In genomic region chr3:50278868-50279224, GRCh38 we compare ENCODE assay signal across 1 cellular context.
TF ChIP-seq lines count a peak whose summit lies in the region.

TSS of gene LSMEM2 (plus strand) at chr3:50279087. CDS start at chr3:50279114, 27 bp downstream.

TF ChIP-seq in IMR-90, 13 proteins besides CTCF, POLR2A, EP300 and RAD21 (continued from another document):
- TF ChIP-seq, protein P1, sequence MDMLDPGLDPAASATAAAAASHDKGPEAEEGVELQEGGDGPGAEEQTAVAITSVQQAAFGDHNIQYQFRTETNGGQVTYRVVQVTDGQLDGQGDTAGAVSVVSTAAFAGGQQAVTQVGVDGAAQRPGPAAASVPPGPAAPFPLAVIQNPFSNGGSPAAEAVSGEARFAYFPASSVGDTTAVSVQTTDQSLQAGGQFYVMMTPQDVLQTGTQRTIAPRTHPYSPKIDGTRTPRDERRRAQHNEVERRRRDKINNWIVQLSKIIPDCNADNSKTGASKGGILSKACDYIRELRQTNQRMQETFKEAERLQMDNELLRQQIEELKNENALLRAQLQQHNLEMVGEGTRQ (IDR thresholded peaks at IDR 0.05; ENCODE audit: low read depth, low read length): no peak
- no peak for TF ChIP-seq RFX5 (IDR thresholded peaks at IDR 0.05; ENCODE audit: low read depth, low read length)
- TF ChIP-seq, protein P2, sequence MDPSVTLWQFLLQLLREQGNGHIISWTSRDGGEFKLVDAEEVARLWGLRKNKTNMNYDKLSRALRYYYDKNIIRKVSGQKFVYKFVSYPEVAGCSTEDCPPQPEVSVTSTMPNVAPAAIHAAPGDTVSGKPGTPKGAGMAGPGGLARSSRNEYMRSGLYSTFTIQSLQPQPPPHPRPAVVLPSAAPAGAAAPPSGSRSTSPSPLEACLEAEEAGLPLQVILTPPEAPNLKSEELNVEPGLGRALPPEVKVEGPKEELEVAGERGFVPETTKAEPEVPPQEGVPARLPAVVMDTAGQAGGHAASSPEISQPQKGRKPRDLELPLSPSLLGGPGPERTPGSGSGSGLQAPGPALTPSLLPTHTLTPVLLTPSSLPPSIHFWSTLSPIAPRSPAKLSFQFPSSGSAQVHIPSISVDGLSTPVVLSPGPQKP (IDR thresholded peaks at IDR 0.05; ENCODE audit: borderline replicate concordance, low read depth, low read length): no peak
- no peak for TF ChIP-seq CEBPB (IDR thresholded peaks at IDR 0.05; ENCODE audit: low read depth, low read length)
- TF ChIP-seq BHLHE40 (IDR thresholded peaks at IDR 0.05; ENCODE audit: low read depth, low read length): no peak
- TF ChIP-seq RCOR1 (IDR thresholded peaks at IDR 0.05; ENCODE audit: insufficient replicate concordance, low read length): no peak
- no peak for TF ChIP-seq SMC3 (IDR thresholded peaks at IDR 0.05; ENCODE audit: low read depth, low read length)
- TF ChIP-seq MAZ (IDR thresholded peaks at IDR 0.05; ENCODE audit: borderline replicate concordance, low read depth, low read length): no peak
